ENCODE assay signal across 1 cellular context in the genomic region with DNA sequence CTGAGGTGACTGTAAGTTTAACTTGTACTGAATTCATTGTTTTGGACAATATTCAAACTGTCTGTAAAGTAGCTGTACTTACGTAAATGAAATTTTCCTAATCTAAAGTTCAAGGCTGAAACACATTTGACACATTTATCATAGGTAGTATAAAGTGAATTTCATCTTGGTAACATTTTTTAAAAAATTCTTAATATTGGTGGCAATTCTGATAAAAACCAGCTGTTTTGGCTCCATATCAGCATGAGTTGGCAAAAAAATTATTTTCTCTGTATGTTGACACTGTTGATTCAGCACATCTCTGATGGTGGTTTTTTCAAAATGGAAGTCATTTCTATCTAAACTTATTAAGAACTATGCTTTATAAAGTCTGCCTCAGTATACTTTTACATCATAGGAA.
TF ChIP-seq lines count a peak whose summit lies in the region.

No MANE protein-coding gene starts in this region.

TF ChIP-seq in K562, 482 proteins besides CTCF, POLR2A, EP300 and RAD21 (continued from another document and continues in another):
- TF ChIP-seq, protein P1, sequence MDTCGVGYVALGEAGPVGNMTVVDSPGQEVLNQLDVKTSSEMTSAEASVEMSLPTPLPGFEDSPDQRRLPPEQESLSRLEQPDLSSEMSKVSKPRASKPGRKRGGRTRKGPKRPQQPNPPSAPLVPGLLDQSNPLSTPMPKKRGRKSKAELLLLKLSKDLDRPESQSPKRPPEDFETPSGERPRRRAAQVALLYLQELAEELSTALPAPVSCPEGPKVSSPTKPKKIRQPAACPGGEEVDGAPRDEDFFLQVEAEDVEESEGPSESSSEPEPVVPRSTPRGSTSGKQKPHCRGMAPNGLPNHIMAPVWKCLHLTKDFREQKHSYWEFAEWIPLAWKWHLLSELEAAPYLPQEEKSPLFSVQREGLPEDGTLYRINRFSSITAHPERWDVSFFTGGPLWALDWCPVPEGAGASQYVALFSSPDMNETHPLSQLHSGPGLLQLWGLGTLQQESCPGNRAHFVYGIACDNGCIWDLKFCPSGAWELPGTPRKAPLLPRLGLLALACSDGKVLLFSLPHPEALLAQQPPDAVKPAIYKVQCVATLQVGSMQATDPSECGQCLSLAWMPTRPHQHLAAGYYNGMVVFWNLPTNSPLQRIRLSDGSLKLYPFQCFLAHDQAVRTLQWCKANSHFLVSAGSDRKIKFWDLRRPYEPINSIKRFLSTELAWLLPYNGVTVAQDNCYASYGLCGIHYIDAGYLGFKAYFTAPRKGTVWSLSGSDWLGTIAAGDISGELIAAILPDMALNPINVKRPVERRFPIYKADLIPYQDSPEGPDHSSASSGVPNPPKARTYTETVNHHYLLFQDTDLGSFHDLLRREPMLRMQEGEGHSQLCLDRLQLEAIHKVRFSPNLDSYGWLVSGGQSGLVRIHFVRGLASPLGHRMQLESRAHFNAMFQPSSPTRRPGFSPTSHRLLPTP (IDR thresholded peaks at IDR 0.05; ENCODE audit: borderline replicate concordance, extremely low read depth, insufficient read length) = no peak
- TF ChIP-seq DACH1 (IDR thresholded peaks at IDR 0.05; ENCODE audit: partially characterized antibody) = peak; percentile 79
- no peak for TF ChIP-seq ZBTB1 (CRISPR knock-in tag; IDR thresholded peaks at IDR 0.05; ENCODE audit: borderline replicate concordance, low read depth)
- TF ChIP-seq TSHZ1 (CRISPR knock-in tag; IDR thresholded peaks at IDR 0.05) = no peak
- peak; percentile 96 for TF ChIP-seq C11orf30 (IDR thresholded peaks at IDR 0.05; ENCODE audit: low read depth)
- TF ChIP-seq, protein P2, sequence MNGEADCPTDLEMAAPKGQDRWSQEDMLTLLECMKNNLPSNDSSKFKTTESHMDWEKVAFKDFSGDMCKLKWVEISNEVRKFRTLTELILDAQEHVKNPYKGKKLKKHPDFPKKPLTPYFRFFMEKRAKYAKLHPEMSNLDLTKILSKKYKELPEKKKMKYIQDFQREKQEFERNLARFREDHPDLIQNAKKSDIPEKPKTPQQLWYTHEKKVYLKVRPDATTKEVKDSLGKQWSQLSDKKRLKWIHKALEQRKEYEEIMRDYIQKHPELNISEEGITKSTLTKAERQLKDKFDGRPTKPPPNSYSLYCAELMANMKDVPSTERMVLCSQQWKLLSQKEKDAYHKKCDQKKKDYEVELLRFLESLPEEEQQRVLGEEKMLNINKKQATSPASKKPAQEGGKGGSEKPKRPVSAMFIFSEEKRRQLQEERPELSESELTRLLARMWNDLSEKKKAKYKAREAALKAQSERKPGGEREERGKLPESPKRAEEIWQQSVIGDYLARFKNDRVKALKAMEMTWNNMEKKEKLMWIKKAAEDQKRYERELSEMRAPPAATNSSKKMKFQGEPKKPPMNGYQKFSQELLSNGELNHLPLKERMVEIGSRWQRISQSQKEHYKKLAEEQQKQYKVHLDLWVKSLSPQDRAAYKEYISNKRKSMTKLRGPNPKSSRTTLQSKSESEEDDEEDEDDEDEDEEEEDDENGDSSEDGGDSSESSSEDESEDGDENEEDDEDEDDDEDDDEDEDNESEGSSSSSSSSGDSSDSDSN (IDR thresholded peaks at IDR 0.05; ENCODE audit: borderline replicate concordance in 1 of 2, low read depth in 2 of 2, low read length in 2 of 2) = no peak
- no peak for TF ChIP-seq MAZ (CRISPR knock-in tag; conservative IDR thresholded peaks at IDR 0.05 in 1 of 2, IDR thresholded peaks at IDR 0.05 in 1 of 2)
- peak in 1 of 2 experiments; percentile 49; a peak in 2 of 4 replicates for TF ChIP-seq FOXA3 (CRISPR knock-in tag; conservative IDR thresholded peaks at IDR 0.05 in 1 of 2, IDR thresholded peaks at IDR 0.05 in 1 of 2)
- TF ChIP-seq ARID1B (IDR thresholded peaks at IDR 0.05) = peak; percentile 46
- no peak for TF ChIP-seq FOS (IDR thresholded peaks at IDR 0.05; ENCODE audit: extremely low read depth, insufficient read length)
- TF ChIP-seq MCM7 (IDR thresholded peaks at IDR 0.05) = no peak
- no peak for TF ChIP-seq PPARD (CRISPR knock-in tag; IDR thresholded peaks at IDR 0.05)
- TF ChIP-seq, protein P3, sequence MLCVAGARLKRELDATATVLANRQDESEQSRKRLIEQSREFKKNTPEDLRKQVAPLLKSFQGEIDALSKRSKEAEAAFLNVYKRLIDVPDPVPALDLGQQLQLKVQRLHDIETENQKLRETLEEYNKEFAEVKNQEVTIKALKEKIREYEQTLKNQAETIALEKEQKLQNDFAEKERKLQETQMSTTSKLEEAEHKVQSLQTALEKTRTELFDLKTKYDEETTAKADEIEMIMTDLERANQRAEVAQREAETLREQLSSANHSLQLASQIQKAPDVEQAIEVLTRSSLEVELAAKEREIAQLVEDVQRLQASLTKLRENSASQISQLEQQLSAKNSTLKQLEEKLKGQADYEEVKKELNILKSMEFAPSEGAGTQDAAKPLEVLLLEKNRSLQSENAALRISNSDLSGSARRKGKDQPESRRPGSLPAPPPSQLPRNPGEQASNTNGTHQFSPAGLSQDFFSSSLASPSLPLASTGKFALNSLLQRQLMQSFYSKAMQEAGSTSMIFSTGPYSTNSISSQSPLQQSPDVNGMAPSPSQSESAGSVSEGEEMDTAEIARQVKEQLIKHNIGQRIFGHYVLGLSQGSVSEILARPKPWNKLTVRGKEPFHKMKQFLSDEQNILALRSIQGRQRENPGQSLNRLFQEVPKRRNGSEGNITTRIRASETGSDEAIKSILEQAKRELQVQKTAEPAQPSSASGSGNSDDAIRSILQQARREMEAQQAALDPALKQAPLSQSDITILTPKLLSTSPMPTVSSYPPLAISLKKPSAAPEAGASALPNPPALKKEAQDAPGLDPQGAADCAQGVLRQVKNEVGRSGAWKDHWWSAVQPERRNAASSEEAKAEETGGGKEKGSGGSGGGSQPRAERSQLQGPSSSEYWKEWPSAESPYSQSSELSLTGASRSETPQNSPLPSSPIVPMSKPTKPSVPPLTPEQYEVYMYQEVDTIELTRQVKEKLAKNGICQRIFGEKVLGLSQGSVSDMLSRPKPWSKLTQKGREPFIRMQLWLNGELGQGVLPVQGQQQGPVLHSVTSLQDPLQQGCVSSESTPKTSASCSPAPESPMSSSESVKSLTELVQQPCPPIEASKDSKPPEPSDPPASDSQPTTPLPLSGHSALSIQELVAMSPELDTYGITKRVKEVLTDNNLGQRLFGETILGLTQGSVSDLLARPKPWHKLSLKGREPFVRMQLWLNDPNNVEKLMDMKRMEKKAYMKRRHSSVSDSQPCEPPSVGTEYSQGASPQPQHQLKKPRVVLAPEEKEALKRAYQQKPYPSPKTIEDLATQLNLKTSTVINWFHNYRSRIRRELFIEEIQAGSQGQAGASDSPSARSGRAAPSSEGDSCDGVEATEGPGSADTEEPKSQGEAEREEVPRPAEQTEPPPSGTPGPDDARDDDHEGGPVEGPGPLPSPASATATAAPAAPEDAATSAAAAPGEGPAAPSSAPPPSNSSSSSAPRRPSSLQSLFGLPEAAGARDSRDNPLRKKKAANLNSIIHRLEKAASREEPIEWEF (CRISPR knock-in tag; IDR thresholded peaks at IDR 0.05) = peak; percentile 43; the same call in 1 of the 2 replicates
- no peak for TF ChIP-seq ZBTB5 (IDR thresholded peaks at IDR 0.05)
- peak; percentile 43 for TF ChIP-seq NFIC (IDR thresholded peaks at IDR 0.05)
- no peak for TF ChIP-seq ZNF134 (CRISPR knock-in tag; conservative IDR thresholded peaks at IDR 0.05)
- TF ChIP-seq SUPT5H (IDR thresholded peaks at IDR 0.05) = no peak
- no peak for TF ChIP-seq POLR3G (IDR thresholded peaks at IDR 0.05; ENCODE audit: extremely low read depth, insufficient read length, insufficient replicate concordance)
- TF ChIP-seq MAFG (tag; conservative IDR thresholded peaks at IDR 0.05) = peak; percentile 96
- no peak for TF ChIP-seq NR2C1 (IDR thresholded peaks at IDR 0.05)
- no peak for TF ChIP-seq NR2C1 (tag; IDR thresholded peaks at IDR 0.05)
- peak; percentile 47; the same call in 1 of the 2 replicates for TF ChIP-seq NFE2L1 (tag; IDR thresholded peaks at IDR 0.05; ENCODE audit: borderline replicate concordance, low read depth)
- TF ChIP-seq FOXK2 (conservative IDR thresholded peaks at IDR 0.05 in 1 of 2, IDR thresholded peaks at IDR 0.05 in 1 of 2; ENCODE audit: low read depth in 2 of 2) = no peak
- no peak for TF ChIP-seq ADNP (tag; IDR thresholded peaks at IDR 0.05)
- no peak for TF ChIP-seq LARP7 (IDR thresholded peaks at IDR 0.05)
- no peak for TF ChIP-seq SLC30A9 (CRISPR knock-in tag; IDR thresholded peaks at IDR 0.05)
- TF ChIP-seq ZFP91 (CRISPR knock-in tag; IDR thresholded peaks at IDR 0.05) = no peak
- TF ChIP-seq MLLT1 (IDR thresholded peaks at IDR 0.05) = no peak
- no peak for TF ChIP-seq MCM5 (IDR thresholded peaks at IDR 0.05; ENCODE audit: low read depth)
- TF ChIP-seq MAFK (IDR thresholded peaks at IDR 0.05; ENCODE audit: low read length) = peak; percentile 90
- TF ChIP-seq, protein P4, sequence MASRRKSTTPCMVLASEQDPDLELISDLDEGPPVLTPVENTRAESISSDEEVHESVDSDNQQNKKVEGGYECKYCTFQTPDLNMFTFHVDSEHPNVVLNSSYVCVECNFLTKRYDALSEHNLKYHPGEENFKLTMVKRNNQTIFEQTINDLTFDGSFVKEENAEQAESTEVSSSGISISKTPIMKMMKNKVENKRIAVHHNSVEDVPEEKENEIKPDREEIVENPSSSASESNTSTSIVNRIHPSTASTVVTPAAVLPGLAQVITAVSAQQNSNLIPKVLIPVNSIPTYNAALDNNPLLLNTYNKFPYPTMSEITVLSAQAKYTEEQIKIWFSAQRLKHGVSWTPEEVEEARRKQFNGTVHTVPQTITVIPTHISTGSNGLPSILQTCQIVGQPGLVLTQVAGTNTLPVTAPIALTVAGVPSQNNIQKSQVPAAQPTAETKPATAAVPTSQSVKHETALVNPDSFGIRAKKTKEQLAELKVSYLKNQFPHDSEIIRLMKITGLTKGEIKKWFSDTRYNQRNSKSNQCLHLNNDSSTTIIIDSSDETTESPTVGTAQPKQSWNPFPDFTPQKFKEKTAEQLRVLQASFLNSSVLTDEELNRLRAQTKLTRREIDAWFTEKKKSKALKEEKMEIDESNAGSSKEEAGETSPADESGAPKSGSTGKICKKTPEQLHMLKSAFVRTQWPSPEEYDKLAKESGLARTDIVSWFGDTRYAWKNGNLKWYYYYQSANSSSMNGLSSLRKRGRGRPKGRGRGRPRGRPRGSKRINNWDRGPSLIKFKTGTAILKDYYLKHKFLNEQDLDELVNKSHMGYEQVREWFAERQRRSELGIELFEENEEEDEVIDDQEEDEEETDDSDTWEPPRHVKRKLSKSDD (conservative IDR thresholded peaks at IDR 0.05; ENCODE audit: low read length) = no peak
- TF ChIP-seq MAFF (IDR thresholded peaks at IDR 0.05; ENCODE audit: low read length) = peak; percentile 93
- no peak for TF ChIP-seq SIN3A (IDR thresholded peaks at IDR 0.05; ENCODE audit: borderline replicate concordance in 2 of 2, control insufficient read depth in 1 of 2, low read depth in 2 of 2, low read length in 2 of 2)
- no peak for TF ChIP-seq EHMT2 (IDR thresholded peaks at IDR 0.05)
